ENCODE assay signal across 8 cellular contexts in the genomic region with DNA sequence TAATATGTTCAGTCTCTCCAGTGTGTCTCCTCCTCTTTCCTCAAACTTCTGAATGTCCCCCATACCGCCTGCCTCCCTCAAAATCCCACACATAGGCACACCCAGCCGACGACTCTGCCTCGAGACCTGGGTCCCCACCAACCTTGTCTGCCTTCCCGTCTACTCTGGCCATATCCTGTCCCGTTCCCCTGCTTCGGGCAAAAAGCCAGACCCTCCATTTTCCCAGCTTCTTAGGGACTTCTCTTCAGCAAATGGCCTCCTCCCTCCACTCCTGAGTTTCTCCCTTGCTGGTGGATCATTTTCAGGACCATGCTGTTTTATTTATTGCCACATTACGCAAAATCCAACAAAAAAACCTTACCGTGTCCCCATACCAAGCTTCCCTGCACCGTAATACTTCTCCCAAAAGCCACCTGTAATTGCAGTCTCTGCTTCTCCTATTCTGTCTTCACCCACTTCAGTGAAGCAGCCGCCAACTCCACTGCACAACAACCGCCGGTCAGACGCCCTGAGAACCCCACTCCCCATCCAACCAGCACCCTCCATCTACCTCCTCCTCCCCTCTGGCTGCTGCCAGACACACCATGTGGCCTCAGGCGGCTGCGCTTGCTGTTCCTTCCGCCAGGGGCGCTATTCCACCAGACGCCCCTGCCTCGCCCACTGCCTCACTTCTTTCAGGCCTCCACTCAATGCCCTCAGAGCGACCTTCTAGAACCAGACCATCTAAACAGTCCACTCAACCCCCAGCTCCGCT.
DNase-seq lines count a peak whose midpoint lies in the region; ATAC-seq and TF ChIP-seq lines count a peak whose summit lies in the region.

No MANE protein-coding gene starts in this region.

- H3K4me2 ChIP-seq in OCI-LY3 (ENCODE audit: low read length) = 0 out of 2 replicates have a peak overlapping the region, but pooled peaks have one; percentile 8

- H3K9me3 Mint-ChIP-seq in activated naive CD4-positive, alpha-beta T cell treated with anti-CD3 and anti-CD28 coated beads for 36 hours = no peaks in the 10 kb centered on the region
- no peaks in the 10 kb centered on the region for H3K9me3 Mint-ChIP-seq in type B pancreatic cell

- H3K27me3 ChIP-seq in OCI-LY3 (ENCODE audit: low read depth, low read length) = peaks cover 51% of the 10 kb centered on the region

- H3K27ac Mint-ChIP-seq in activated naive CD4-positive, alpha-beta T cell treated with anti-CD3 and anti-CD28 coated beads for 36 hours = peak overlapping the region; percentile 39
- H3K27ac Mint-ChIP-seq in type B pancreatic cell = no peak overlapping the region

- no peak overlapping the region for H3K9ac ChIP-seq in OCI-LY3 (ENCODE audit: low read length)

- H3K36me3 Mint-ChIP-seq in activated naive CD4-positive, alpha-beta T cell treated with anti-CD3 and anti-CD28 coated beads for 36 hours (ENCODE audit: low read depth) = no peaks in the 10 kb centered on the region
- no peaks in the 10 kb centered on the region for H3K36me3 Mint-ChIP-seq in type B pancreatic cell

- H3K36me3 ChIP-seq in OCI-LY3 (replicated peaks; ENCODE audit: low read depth, low read length) = no peaks in the 10 kb centered on the region

- no peak overlapping the region for H3K27ac ChIP-seq in OCI-LY3 (ENCODE audit: low read length)

- H3K4me1 Mint-ChIP-seq in activated naive CD4-positive, alpha-beta T cell treated with anti-CD3 and anti-CD28 coated beads for 36 hours (ENCODE audit: low read depth) = peaks cover 12% of the 10 kb centered on the region
- peaks cover 5% of the 10 kb centered on the region for H3K4me1 Mint-ChIP-seq in type B pancreatic cell (ENCODE audit: unreplicated experiment)

- ATAC-seq in HG02870 (IDR thresholded peaks at IDR 0.05; ENCODE audit: unreplicated experiment) = peak; percentile 36

- intact Hi-C loops in activated naive CD4-positive, alpha-beta T cell treated with anti-CD3 and anti-CD28 coated beads for 36 hours (cut with micrococcal nuclease) = loop anchor here (5.0 kb wide), 3 partner anchors 117 to 1532 kb away; a partner anchor contains a TSS

- CTCF ChIA-PET in activated naive CD4-positive, alpha-beta T cell treated with anti-CD3 and anti-CD28 coated beads for 36 hours (lab: Charles Lee) = interaction anchor here (0.6 to 1.5 kb wide), 8 partner anchors 54 to 305 kb away, joined by 3 to 5 read pairs (median 3); a partner anchor contains a TSS

- no peaks in the 10 kb centered on the region for H4K20me1 ChIP-seq in OCI-LY3 (ENCODE audit: insufficient read depth, low read length)

- no peak overlapping the region for H2AFZ ChIP-seq in OCI-LY3 (ENCODE audit: low read depth, low read length)

- peaks cover 21% of the 10 kb centered on the region for H3K27me3 Mint-ChIP-seq in activated naive CD4-positive, alpha-beta T cell treated with anti-CD3 and anti-CD28 coated beads for 36 hours (ENCODE audit: low read depth)
- H3K27me3 Mint-ChIP-seq in type B pancreatic cell = peaks cover 18% of the 10 kb centered on the region

- no peak overlapping the region for H3K4me3 ChIP-seq in OCI-LY3 (ENCODE audit: low read length)

- no peak overlapping the region for H3K4me3 Mint-ChIP-seq in activated naive CD4-positive, alpha-beta T cell treated with anti-CD3 and anti-CD28 coated beads for 36 hours
- no peak overlapping the region for H3K4me3 Mint-ChIP-seq in type B pancreatic cell

- DNase-seq in NCI-H1694 treated with DMSO at 0.1 percent for 48 hours (lab: John Stamatoyannopoulos, UW) = peak; percentile 20
- DNase-seq in NCI-H1694 (lab: John Stamatoyannopoulos, UW) = no peak
- DNase-seq in activated naive CD4-positive, alpha-beta T cell treated with anti-CD3 and anti-CD28 coated beads for 36 hours = peak; percentile 36
- peak; percentile 26 for DNase-seq in left kidney (ENCODE audit: low read depth, low spot score)
- no peak for DNase-seq in type B pancreatic cell (ENCODE audit: extremely low spot score, unreplicated experiment)
- DNase-seq in cortex of kidney (lab: John Stamatoyannopoulos, UW) = no peak

- peaks cover 27% of the 10 kb centered on the region for H3K4me1 ChIP-seq in OCI-LY3 (ENCODE audit: low read length)

- H3K9me3 ChIP-seq in OCI-LY3 (ENCODE audit: insufficient read depth, low read length) = no peaks in the 10 kb centered on the region

- no peaks in the 10 kb centered on the region for H3K79me2 ChIP-seq in OCI-LY3 (ENCODE audit: low read length)

- TF ChIP-seq CTCF in OCI-LY3 (IDR thresholded peaks at IDR 0.05; ENCODE audit: low read depth, low read length) (peak; percentile 83), type B pancreatic cell (conservative IDR thresholded peaks at IDR 0.05) (peak; percentile 74)

Comparison
In these comparisons a context has a peak if more than half of its experiments do, and no peak if none do; other contexts are left out.
1. DNase-seq: peak in NCI-H1694 treated with DMSO at 0.1 percent for 48 hours (single experiment), activated naive CD4-positive, alpha-beta T cell treated with anti-CD3 and anti-CD28 coated beads for 36 hours (single experiment) and left kidney (single experiment); none in NCI-H1694 (single experiment), type B pancreatic cell (single experiment) and cortex of kidney (single experiment).